ENCODE assay signal across 19 cellular contexts in the genomic region with DNA sequence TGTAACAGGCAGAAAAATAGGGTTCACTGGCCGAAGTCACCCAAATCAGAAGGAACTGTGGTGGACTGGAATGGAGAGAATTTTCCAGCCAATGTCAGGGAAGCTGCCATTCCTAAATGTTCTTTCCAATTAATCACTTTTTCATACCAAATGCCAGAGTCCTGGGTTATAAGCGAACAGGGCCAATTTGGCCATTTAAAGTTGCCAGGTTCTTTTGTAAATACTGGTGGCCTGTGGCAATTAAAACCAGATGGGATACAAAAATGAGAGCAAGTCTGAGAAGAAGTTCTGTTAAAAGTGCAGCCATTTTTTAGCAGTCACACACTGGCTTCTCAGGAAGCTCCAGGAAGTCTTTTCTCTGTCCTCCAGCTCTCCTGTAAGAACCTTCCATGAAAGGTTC.
"Had no signal": no experiment of that assay in that cellular context is flagged by ENCODE, and none has a peak within 500 bp of the region (broad histone marks: within the 10 kb centered on the region; RNA-seq: fewer than 3 reads in every experiment).

No MANE protein-coding gene starts in this region.

- H3K36me3 ChIP-seq: breast epithelium, gastrocnemius medialis, prostate gland, upper lobe of right lung had no signal

- H3K27ac ChIP-seq: breast epithelium, gastrocnemius medialis, heart right ventricle, prostate gland, upper lobe of right lung had no signal

- H3K4me1 ChIP-seq: breast epithelium, prostate gland, upper lobe of right lung had no signal

- H3K9me3 ChIP-seq: breast epithelium, gastrocnemius medialis, heart right ventricle, prostate gland, upper lobe of right lung had no signal

- H3K27me3 ChIP-seq: breast epithelium, gastrocnemius medialis, heart right ventricle, upper lobe of right lung had no signal

- H3K4me3 ChIP-seq: breast epithelium, gastrocnemius medialis, heart right ventricle, prostate gland, smooth muscle cell, upper lobe of right lung had no signal

- ATAC-seq: activated CD8-positive, alpha-beta T cell treated with anti-CD3 and anti-CD28 coated beads, Interleukin-2, amount 10 ng/mL, durations not matched to agents 7 days and 5 days; activated T-cell treated with anti-CD3 and anti-CD28 coated beads, Interleukin-2, amount 50 U/mL, for 72 hours; gastrocnemius medialis; heart right ventricle; natural killer cell treated with Interleukin-12 subunit alpha and Interleukin-12 subunit beta and Interleukin-15 and Interleukin-18, amount 100 ng/mL, for 72 hours; right cardiac atrium; T-helper 17 cell; upper lobe of right lung; WTC11 had no signal

- DNase-seq: activated CD4-positive, alpha-beta T cell treated with anti-CD3 and anti-CD28 coated beads for 48 hours; activated CD8-positive, alpha-beta memory T cell treated with anti-CD3 and anti-CD28 coated beads, Interleukin-2, amount 50 U/mL, for 4 hours; activated CD8-positive, alpha-beta T cell treated with anti-CD3 and anti-CD28 coated beads, Interleukin-2, amount 10 ng/mL, durations not matched to agents 7 days and 5 days; activated gamma-delta T cell treated with Interleukin-2 at 50 U/mL for 16 hours; activated naive CD8-positive, alpha-beta T cell treated with anti-CD3 and anti-CD28 coated beads for 36 hours; activated T-cell treated with anti-CD3 and anti-CD28 coated beads, Interleukin-2, amount 50 U/mL, for 72 hours; cerebellar nuclear complex; dermis blood vessel endothelial cell; gastrocnemius medialis; heart right ventricle; occipital lobe; right cardiac atrium; T-helper 17 cell; upper lobe of right lung had no signal
